22 cellular contexts compared by ENCODE assay signal in the genomic region with DNA sequence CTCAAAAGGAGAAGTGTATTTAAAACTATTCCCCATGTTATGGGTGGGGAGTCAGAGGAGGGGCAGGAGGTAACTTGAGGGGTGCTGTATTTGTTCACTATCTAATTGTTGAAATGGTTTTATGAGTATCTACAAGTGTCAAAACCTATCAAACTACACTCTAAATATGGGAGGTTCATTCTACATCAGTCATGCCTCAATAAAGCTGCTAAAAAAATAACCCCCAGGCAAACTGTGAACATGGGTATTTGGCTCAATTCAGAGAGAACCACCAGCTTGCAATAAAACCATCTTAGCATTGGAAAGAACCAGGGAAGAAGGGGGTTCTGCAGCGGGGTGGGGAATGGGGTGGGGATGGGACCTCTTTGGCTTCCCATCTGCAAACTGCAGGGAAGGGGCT.
A peak's percentile ranks its signal among the peaks of the same experiment; 100 is the strongest.
DNase-seq lines count a peak whose midpoint lies in the region; ATAC-seq, FAIRE-seq and TF ChIP-seq lines count a peak whose summit lies in the region.
"Had no signal": no experiment of that assay in that cellular context is flagged by ENCODE, and none has a peak within 500 bp of the region (broad histone marks: within the 10 kb centered on the region; RNA-seq: fewer than 3 reads in every experiment).

No MANE protein-coding gene starts in this region.

- H3K9ac ChIP-seq in H9 (ENCODE audit: extremely low read depth, insufficient read length, low read length): no peak overlapping the region
- H3K9ac ChIP-seq in H1 (replicated peaks in 1 of 4; ENCODE audit: extremely low read depth in 1 of 4, low read depth in 3 of 4, low read length in 3 of 4): no peak overlapping the region
- no peak overlapping the region for H3K9ac ChIP-seq in neural progenitor cell
- H3K9ac ChIP-seq: BLaER1 treated with 17β-estradiol and CSF1 and Interleukin-3, amounts not matched to agents 10 nM and 100 nM had no signal

- ATAC-seq in GM21367 (IDR thresholded peaks at IDR 0.05; ENCODE audit: unreplicated experiment): no peak
- ATAC-seq: Right ventricle myocardium inferior, SK-N-SH treated with all-trans-retinoic acid at 6 μM for 48 hours had no signal

- H3K9me3 Mint-ChIP-seq in H9: no peaks in the 10 kb centered on the region
- no peaks in the 10 kb centered on the region for H3K9me3 Mint-ChIP-seq in neural progenitor cell
- peaks cover 2% of the 10 kb centered on the region for H3K9me3 Mint-ChIP-seq in glutamatergic neuron (ENCODE audit: unreplicated experiment)
- H3K9me3 Mint-ChIP-seq: CD4-positive, alpha-beta memory T cell had no signal

- H3T11ph ChIP-seq in H9 (ENCODE audit: low read length): no peak overlapping the region

- H3K27ac Mint-ChIP-seq in H9: no peak overlapping the region
- H3K27ac Mint-ChIP-seq in neural progenitor cell: peak overlapping the region; percentile 5
- H3K27ac Mint-ChIP-seq in glutamatergic neuron (ENCODE audit: unreplicated experiment): no peak overlapping the region

- no peak for TF ChIP-seq EP300 in H1 (IDR thresholded peaks at IDR 0.05; ENCODE audit: borderline replicate concordance in 1 of 2, low read depth in 2 of 2, low read length in 2 of 2)

- H3F3A ChIP-seq in neural progenitor cell (ENCODE audit: low read depth): no peaks in the 10 kb centered on the region

- H2BK15ac ChIP-seq in H9 (ENCODE audit: low read depth, low read length) (no peak overlapping the region), H1 (ENCODE audit: low read length) (no peak overlapping the region)

- H3K4me3 ChIP-seq in H1 (ENCODE audit: extremely low read depth in 1 of 4, insufficient read depth in 2 of 4, low read depth in 3 of 4, low read length in 4 of 4): no peak overlapping the region
- H3K4me3 ChIP-seq in neural progenitor cell: no peak overlapping the region
- H3K4me3 ChIP-seq: BLaER1 treated with 17β-estradiol and CSF1 and Interleukin-3, amounts not matched to agents 10 nM and 100 nM; HAP-1; PC-9; SJCRH30 had no signal

- no peaks in the 10 kb centered on the region for H3K36me3 Mint-ChIP-seq in H9 (ENCODE audit: insufficient read depth in 1 of 3, low read depth in 3 of 3)
- H3K36me3 Mint-ChIP-seq in neural progenitor cell: no peaks in the 10 kb centered on the region
- no peaks in the 10 kb centered on the region for H3K36me3 Mint-ChIP-seq in glutamatergic neuron (ENCODE audit: unreplicated experiment)
- H3K36me3 Mint-ChIP-seq: CD4-positive, alpha-beta memory T cell had no signal

- no peak for FAIRE-seq in H1 (lab: Jason Lieb, UNC)
- FAIRE-seq: A204.1, GM12892 had no signal

- H4K20me1 ChIP-seq in H9 (ENCODE audit: control insufficient read depth, insufficient read depth, insufficient read length) (no peaks in the 10 kb centered on the region), H1 (replicated peaks in 1 of 2; ENCODE audit: control insufficient read depth in 1 of 2, insufficient read depth in 2 of 2, low read length in 2 of 2) (no peaks in the 10 kb centered on the region), neural progenitor cell (ENCODE audit: low read depth) (no peaks in the 10 kb centered on the region)
- H4K20me1 ChIP-seq: BLaER1 treated with 17β-estradiol and CSF1 and Interleukin-3, amounts not matched to agents 10 nM and 100 nM had no signal

- H2BK20ac ChIP-seq in H9 (ENCODE audit: low read depth, low read length, poor library complexity, severe bottlenecking) (no peak overlapping the region), H1 (ENCODE audit: low read length) (no peak overlapping the region)

- no peak for TF ChIP-seq RAD21 in H1 (IDR thresholded peaks at IDR 0.05 in 1 of 2, conservative IDR thresholded peaks at IDR 0.05 in 1 of 2; ENCODE audit: low read depth in 2 of 2, low read length in 2 of 2)

- no peak overlapping the region for H2BK120ac ChIP-seq in H9 (ENCODE audit: low read depth, low read length, poor library complexity, severe bottlenecking)
- no peak overlapping the region for H2BK120ac ChIP-seq in H1 (replicated peaks; ENCODE audit: low read depth, low read length)

- H3K4me3 Mint-ChIP-seq in H9 (no peak overlapping the region), neural progenitor cell (no peak overlapping the region), glutamatergic neuron (ENCODE audit: unreplicated experiment) (no peak overlapping the region)
- H3K4me3 Mint-ChIP-seq: CD4-positive, alpha-beta memory T cell had no signal

- DNase-seq in H9 (no peak), H1 (ENCODE audit: low read depth in 1 of 2, low spot score in 2 of 2) (no peak), neural progenitor cell (ENCODE audit: low spot score) (no peak), HEK293T (ENCODE audit: extremely low spot score) (no peak), glutamatergic neuron (no peak)
- DNase-seq: CD4-positive, alpha-beta memory T cell; COR-L47; GF-D8; IMR-90; KG1; MM.1S; NCI-H446 treated with DMSO at 0.1 percent for 48 hours; PC-9; SJCRH30 had no signal

- H2BK5ac ChIP-seq in H9 (ENCODE audit: insufficient read length, low read length) (no peak overlapping the region), H1 (ENCODE audit: low read depth, low read length) (peak overlapping the region; percentile 66; the same call in 1 of the 2 replicates)

- TF ChIP-seq POLR2A in H1 (IDR thresholded peaks at IDR 0.05; ENCODE audit: control extremely low read depth in 1 of 2, low read depth in 2 of 2, low read length in 2 of 2): no peak

- H3K79me1 ChIP-seq in H9 (ENCODE audit: insufficient read depth, low read depth, low read length, poor library complexity, severe bottlenecking) (no peaks in the 10 kb centered on the region), H1 (ENCODE audit: low read depth, low read length) (no peaks in the 10 kb centered on the region)

- H3K79me2 ChIP-seq in H9 (ENCODE audit: insufficient read depth, low read length): no peaks in the 10 kb centered on the region
- no peaks in the 10 kb centered on the region for H3K79me2 ChIP-seq in H1 (ENCODE audit: control insufficient read depth in 1 of 2, insufficient read depth in 2 of 2, low read length in 2 of 2)
- no peaks in the 10 kb centered on the region for H3K79me2 ChIP-seq in neural progenitor cell (ENCODE audit: low read depth)

- H3K18ac ChIP-seq in H9 (ENCODE audit: insufficient read length, low read depth, low read length) (no peak overlapping the region), H1 (ENCODE audit: extremely low read depth, low read length) (no peak overlapping the region)

- H3K9me3 ChIP-seq in H9 (ENCODE audit: control insufficient read depth, low read depth, low read length) (no peaks in the 10 kb centered on the region), H1 (ENCODE audit: insufficient read depth in 2 of 2, low read depth in 1 of 2, low read length in 1 of 2) (no peaks in the 10 kb centered on the region), neural progenitor cell (ENCODE audit: low read depth) (no peaks in the 10 kb centered on the region)
- H3K9me3 ChIP-seq: BLaER1 treated with 17β-estradiol and CSF1 and Interleukin-3, amounts not matched to agents 10 nM and 100 nM; HAP-1; SJCRH30 had no signal

- TF ChIP-seq CTCF in C4-2B (conservative IDR thresholded peaks at IDR 0.05) (no peak), H9 (conservative IDR thresholded peaks at IDR 0.05) (no peak), H1 (IDR thresholded peaks at IDR 0.05; ENCODE audit: control extremely low read depth in 1 of 3, insufficient read depth in 1 of 3, low read depth in 1 of 3, low read length in 3 of 3) (no peak), neural progenitor cell (IDR thresholded peaks at IDR 0.05) (no peak), glutamatergic neuron (IDR thresholded peaks at IDR 0.05; ENCODE audit: partially characterized antibody, unreplicated experiment) (no peak)

- H4K5ac ChIP-seq in H9 (ENCODE audit: insufficient read length, low read depth, low read length) (no peak overlapping the region), H1 (ENCODE audit: insufficient read length, low read depth, low read length) (no peak overlapping the region)

- peaks cover 37 to 59% of the 10 kb centered on the region in 2 experiments for H3K4me1 Mint-ChIP-seq in H9
- H3K4me1 Mint-ChIP-seq in neural progenitor cell: peaks cover 14% of the 10 kb centered on the region
- H3K4me1 Mint-ChIP-seq in glutamatergic neuron (ENCODE audit: low read depth, unreplicated experiment): peaks cover 26% of the 10 kb centered on the region
- H3K4me1 Mint-ChIP-seq: CD4-positive, alpha-beta memory T cell had no signal

- H2AK5ac ChIP-seq in H9 (ENCODE audit: insufficient read length, low read length): no peak overlapping the region
- H2AK5ac ChIP-seq in H1 (ENCODE audit: low read depth, low read length): no peak overlapping the region

- H2BK12ac ChIP-seq in H9 (ENCODE audit: insufficient read length, low read depth, low read length): no peak overlapping the region
- no peak overlapping the region for H2BK12ac ChIP-seq in H1 (ENCODE audit: low read depth, low read length)

- H4K8ac ChIP-seq in H9 (replicated peaks; ENCODE audit: insufficient read length, low read depth, low read length) (no peak overlapping the region), H1 (ENCODE audit: extremely low read depth, insufficient read depth, low read length) (no peak overlapping the region)

- no peak overlapping the region for H4K91ac ChIP-seq in H9 (ENCODE audit: insufficient read length, low read depth, low read length)
- H4K91ac ChIP-seq in H1 (replicated peaks; ENCODE audit: insufficient read length, low read length): no peak overlapping the region

- H3K23ac ChIP-seq in H9 (ENCODE audit: insufficient read length, low read depth, low read length): no peak overlapping the region
- H3K23ac ChIP-seq in H1 (ENCODE audit: insufficient read length): no peak overlapping the region

- no peak overlapping the region for H3K4ac ChIP-seq in H9 (ENCODE audit: low read depth, low read length)
- no peak overlapping the region for H3K4ac ChIP-seq in H1 (replicated peaks; ENCODE audit: insufficient read length, low read depth, low read length)

- no peak overlapping the region for H3K14ac ChIP-seq in H9 (ENCODE audit: insufficient read depth, low read length)
- no peak overlapping the region for H3K14ac ChIP-seq in H1 (ENCODE audit: insufficient read length)

- POLR2A ChIA-PET in H1 (lab: Charles Lee; ENCODE audit: partially characterized antibody): no interaction called here
- POLR2A ChIA-PET in HEK293T (lab: Yijun Ruan, JAX): no interaction called here

- CTCF ChIA-PET in H1 (lab: Charles Lee; ENCODE audit: partially characterized antibody) (interaction anchor here (0.8 to 1.6 kb wide), 7 partner anchors 19 to 139 kb away, joined by 3 to 5 read pairs (median 3); no protein-coding TSS in a partner anchor), HEK293T (lab: Yijun Ruan, JAX) (no interaction called here)

- H3K36me3 ChIP-seq in H1 (ENCODE audit: control insufficient read depth in 2 of 4, insufficient read depth in 4 of 4, low read length in 3 of 4) (no peaks in the 10 kb centered on the region), neural progenitor cell (no peaks in the 10 kb centered on the region)
- H3K36me3 ChIP-seq: BLaER1 treated with 17β-estradiol and CSF1 and Interleukin-3, amounts not matched to agents 10 nM and 100 nM; HAP-1; SJCRH30 had no signal

- H3K27me3 Mint-ChIP-seq in H9 (ENCODE audit: low read depth): peaks cover 14% of the 10 kb centered on the region
- peaks cover 5% of the 10 kb centered on the region for H3K27me3 Mint-ChIP-seq in neural progenitor cell (ENCODE audit: insufficient read depth, low read depth)
- H3K27me3 Mint-ChIP-seq in glutamatergic neuron (ENCODE audit: unreplicated experiment): peaks cover 2% of the 10 kb centered on the region

- H3K27ac ChIP-seq in C4-2B: peak overlapping the region; percentile 40; the same call in 1 of the 2 replicates
- H3K27ac ChIP-seq in H9 (ENCODE audit: insufficient read length, low read depth, low read length): no peak overlapping the region
- H3K27ac ChIP-seq in H1 (ENCODE audit: low read depth, low read length): no peak overlapping the region
- H3K27ac ChIP-seq in neural progenitor cell: no peak overlapping the region
- H3K27ac ChIP-seq: BLaER1 treated with 17β-estradiol and CSF1 and Interleukin-3, amounts not matched to agents 10 nM and 100 nM; PC-9; SJCRH30 had no signal

- no CpG with 5 or more reads among the region's 1 CpG for WGBS in H9 (ENCODE audit: extremely low coverage, insufficient read length, low lambda C conversion rate)
- 43% methylated on average over 1 of the region's 1 CpG; no CpG with 5 or more reads in 1 of the 2 experiments for WGBS in H1 (ENCODE audit: extremely low coverage in 1 of 2, insufficient coverage in 1 of 2, insufficient read length in 1 of 2, insufficient replicate concordance in 2 of 2, low coverage in 1 of 2, low lambda C conversion rate in 2 of 2, missing lambda C conversion rate in 1 of 2), 2 experiments

- H3K4me2 ChIP-seq in H9 (ENCODE audit: insufficient read depth, insufficient read length, low read length) (peak overlapping the region; percentile 34), H1 (ENCODE audit: insufficient read depth in 1 of 2, low read depth in 2 of 2, low read length in 2 of 2) (peak overlapping the region; percentile 2 to 40; a peak in 1 of 4 replicates), neural progenitor cell (no peak overlapping the region)

- H3K27me3 ChIP-seq in H9 (ENCODE audit: insufficient read depth, low read length): no peaks in the 10 kb centered on the region; the same call in 1 of the 2 replicates
- peaks cover 0 to 2% (median 0%) of the 10 kb centered on the region in 4 experiments; a peak in 3 of 7 replicates for H3K27me3 ChIP-seq in H1 (replicated peaks in 1 of 4; ENCODE audit: control insufficient read depth in 3 of 4, extremely low read depth in 1 of 4, insufficient read depth in 3 of 4, low read length in 3 of 4)
- H3K27me3 ChIP-seq in neural progenitor cell: no peaks in the 10 kb centered on the region
- H3K27me3 ChIP-seq: BLaER1 treated with 17β-estradiol and CSF1 and Interleukin-3, amounts not matched to agents 10 nM and 100 nM; SJCRH30 had no signal

- H3K56ac ChIP-seq in H9 (ENCODE audit: insufficient read length, low read depth, low read length) (no peak overlapping the region), H1 (replicated peaks; ENCODE audit: insufficient read length, low read depth, low read length) (no peak overlapping the region)

- H3K23me2 ChIP-seq in H9 (ENCODE audit: insufficient read length, low read depth, low read length, poor library complexity, severe bottlenecking) (no peaks in the 10 kb centered on the region), H1 (ENCODE audit: low read depth, low read length) (peaks cover 5% of the 10 kb centered on the region; the same call in 1 of the 2 replicates)

- no peak overlapping the region for H2AFZ ChIP-seq in H9 (ENCODE audit: low read length)
- H2AFZ ChIP-seq in H1 (ENCODE audit: low read length): no peak overlapping the region
- H2AFZ ChIP-seq in neural progenitor cell (replicated peaks): peak overlapping the region; percentile 72
- H2AFZ ChIP-seq: PC-9 had no signal

- H3K4me1 ChIP-seq in H9 (ENCODE audit: insufficient read depth, low read length): peaks cover 8% of the 10 kb centered on the region; the same call in 1 of the 2 replicates
- H3K4me1 ChIP-seq in H1 (replicated peaks in 1 of 4; ENCODE audit: control insufficient read depth in 3 of 4, insufficient read depth in 4 of 4, low read length in 3 of 4): peaks cover 0 to 12% (median 7%) of the 10 kb centered on the region in 4 experiments; a peak in 5 of 7 replicates
- H3K4me1 ChIP-seq in neural progenitor cell: peaks cover 14% of the 10 kb centered on the region
- H3K4me1 ChIP-seq: HAP-1, SJCRH30 had no signal
